1 cellular context compared by ENCODE assay signal in genomic region chr1:154334647-154335350, GRCh38.
TF ChIP-seq lines count a peak whose summit lies in the region.

No MANE protein-coding gene starts in this region.

TF ChIP-seq in K562, 482 proteins besides CTCF, POLR2A, EP300 and RAD21 (continued from another document):
- TF ChIP-seq ZBTB7A (IDR thresholded peaks at IDR 0.05; ENCODE audit: borderline replicate concordance, control insufficient read depth, low read depth, low read length), result peak; percentile 67; the same call in 1 of the 2 replicates
- 0 out of 2 replicates have a peak, but pooled peaks have one; percentile 28 for TF ChIP-seq MTA3 (IDR thresholded peaks at IDR 0.05; ENCODE audit: borderline replicate concordance)
- peak; percentile 88 for TF ChIP-seq SMC3 (conservative IDR thresholded peaks at IDR 0.05; ENCODE audit: insufficient read depth, low read depth, low read length)
- no peak for TF ChIP-seq CCNT2 (IDR thresholded peaks at IDR 0.05; ENCODE audit: borderline replicate concordance, extremely low read depth, insufficient read length, low read depth, low read length)
- peak; percentile 30 for TF ChIP-seq RBM39 (optimal IDR thresholded peaks at IDR 0.05; ENCODE audit: low read depth, low read length)
- peak; percentile 49; the same call in 1 of the 2 replicates for TF ChIP-seq LCOR (CRISPR knock-in tag; IDR thresholded peaks at IDR 0.05)
- 0 out of 2 replicates have a peak, but pooled peaks have one; percentile 1 for TF ChIP-seq CBFA2T2 (conservative IDR thresholded peaks at IDR 0.05)
- TF ChIP-seq FOXK2 (conservative IDR thresholded peaks at IDR 0.05 in 1 of 2, IDR thresholded peaks at IDR 0.05 in 1 of 2; ENCODE audit: low read depth in 2 of 2), result 0 out of 4 replicates have a peak, but pooled peaks of 1 of the 2 experiments have one; percentile 16
- TF ChIP-seq STAG1 (CRISPR knock-in tag; IDR thresholded peaks at IDR 0.05; ENCODE audit: borderline replicate concordance), result peak; percentile 50; the same call in 1 of the 2 replicates
- TF ChIP-seq ELK1 (CRISPR knock-in tag; IDR thresholded peaks at IDR 0.05), result no peak
- TF ChIP-seq RB1 (IDR thresholded peaks at IDR 0.05; ENCODE audit: low read depth), result 0 out of 2 replicates have a peak, but pooled peaks have one; percentile 41
- TF ChIP-seq CC2D1A (IDR thresholded peaks at IDR 0.05), result peak; percentile 49; the same call in 1 of the 2 replicates
- TF ChIP-seq, protein P1, sequence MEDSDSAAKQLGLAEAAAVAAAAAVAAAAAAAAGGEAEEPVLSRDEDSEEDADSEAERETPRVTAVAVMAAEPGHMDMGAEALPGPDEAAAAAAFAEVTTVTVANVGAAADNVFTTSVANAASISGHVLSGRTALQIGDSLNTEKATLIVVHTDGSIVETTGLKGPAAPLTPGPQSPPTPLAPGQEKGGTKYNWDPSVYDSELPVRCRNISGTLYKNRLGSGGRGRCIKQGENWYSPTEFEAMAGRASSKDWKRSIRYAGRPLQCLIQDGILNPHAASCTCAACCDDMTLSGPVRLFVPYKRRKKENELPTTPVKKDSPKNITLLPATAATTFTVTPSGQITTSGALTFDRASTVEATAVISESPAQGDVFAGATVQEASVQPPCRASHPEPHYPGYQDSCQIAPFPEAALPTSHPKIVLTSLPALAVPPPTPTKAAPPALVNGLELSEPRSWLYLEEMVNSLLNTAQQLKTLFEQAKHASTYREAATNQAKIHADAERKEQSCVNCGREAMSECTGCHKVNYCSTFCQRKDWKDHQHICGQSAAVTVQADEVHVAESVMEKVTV (CRISPR knock-in tag; IDR thresholded peaks at IDR 0.05), result peak; percentile 71
- no peak for TF ChIP-seq ZFP30 (CRISPR knock-in tag; IDR thresholded peaks at IDR 0.05; ENCODE audit: borderline replicate concordance)
